Comparison of ENCODE assay signal across 17 cellular contexts in the genomic region with DNA sequence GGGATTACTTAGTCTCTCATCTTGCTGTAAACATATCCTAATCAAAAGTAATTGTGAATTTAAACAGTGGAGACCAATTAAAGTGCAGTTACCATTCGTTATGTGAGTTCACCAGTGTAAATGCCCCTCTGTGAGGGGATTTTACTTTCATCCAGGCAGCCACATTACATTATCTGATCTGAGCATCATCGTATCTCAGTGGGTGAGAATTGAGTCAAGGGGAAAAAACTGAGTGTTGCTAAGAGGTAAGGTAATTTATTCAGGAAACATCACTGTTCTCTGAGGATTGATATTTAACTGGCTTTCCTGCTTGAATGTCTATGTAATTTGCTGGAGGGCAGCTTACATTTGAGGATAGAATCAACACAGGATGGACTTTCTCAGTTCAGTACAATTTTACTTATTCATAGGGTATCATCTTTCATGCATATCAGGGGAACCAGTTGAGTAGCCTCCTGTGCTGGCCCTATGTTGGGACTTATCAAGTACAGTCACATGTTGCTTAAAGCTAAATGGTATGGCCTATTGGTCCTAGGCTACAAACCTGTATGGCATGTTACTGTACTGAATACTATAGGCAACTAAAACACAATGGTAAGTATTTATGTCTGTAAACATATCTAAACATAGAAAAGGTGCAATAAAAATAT.
A peak's percentile ranks its signal among the peaks of the same experiment; 100 is the strongest.
DNase-seq lines count a peak whose midpoint lies in the region; ATAC-seq, FAIRE-seq and TF ChIP-seq lines count a peak whose summit lies in the region.
"Had no signal": no experiment of that assay in that cellular context is flagged by ENCODE, and none has a peak within 500 bp of the region (broad histone marks: within the 10 kb centered on the region; RNA-seq: fewer than 3 reads in every experiment).

No MANE protein-coding gene starts in this region.

- no peak overlapping the region for H3K9ac ChIP-seq in GM12878 (ENCODE audit: control insufficient read depth, insufficient read depth, low read length)
- H3K9ac ChIP-seq: KMS-11 had no signal

- SMC1A ChIA-PET in GM12878 (lab: Charles Lee; ENCODE audit: uncharacterized antibody, unreplicated experiment), result interaction anchor here (2.1 to 5.1 kb wide), 3 partner anchors 9 to 15 kb away, joined by 7 to 18 read pairs (median 9); no protein-coding TSS in a partner anchor

- CTCF ChIA-PET in GM12878 (lab: Yijun Ruan, JAX), result interaction anchor here (1.2 to 4.0 kb wide), 3 partner anchors 12 to 57 kb away, joined by 4 to 17 read pairs (median 6); no protein-coding TSS in a partner anchor

- H2AFZ ChIP-seq in GM12878 (ENCODE audit: control insufficient read depth, low read depth, low read length), result no peak overlapping the region

- intact Hi-C loops in GM12878 (cut with micrococcal nuclease; ENCODE audit: unreplicated experiment), result no loop called here

- POLR2A ChIA-PET in GM12878 (lab: Charles Lee), result interaction anchor here (1.6 kb wide), 1 partner anchor 9 kb away, joined by 4 read pairs; no protein-coding TSS in a partner anchor

- H3K27me3 ChIP-seq in GM12878 (replicated peaks in 1 of 2; ENCODE audit: control insufficient read depth in 2 of 2, insufficient read depth in 2 of 2, low read length in 1 of 2), result no peaks in the 10 kb centered on the region
- H3K27me3 ChIP-seq: ascending aorta, right lobe of liver had no signal

- no peak for TF ChIP-seq CTCF in GM12878 (IDR thresholded peaks at IDR 0.05 in 2 of 3, conservative IDR thresholded peaks at IDR 0.05 in 1 of 3; ENCODE audit: control insufficient read depth in 2 of 3, extremely low read depth in 1 of 3, insufficient read depth in 1 of 3, low read depth in 3 of 3, low read length in 3 of 3)

- BruUV-seq in GM12878 (replicated peaks; lab: Mats Ljungman, UMichigan), result no TSS peak

- H3K9me3 ChIP-seq in GM12878 (replicated peaks; ENCODE audit: control insufficient read depth, insufficient read depth, low read length), result no peaks in the 10 kb centered on the region
- H3K9me3 ChIP-seq: right lobe of liver had no signal

- TF ChIP-seq RAD21 in GM12878 (IDR thresholded peaks at IDR 0.05; ENCODE audit: insufficient read depth, low read depth, low read length), result no peak

- TF ChIP-seq POLR2A in GM12878 (IDR thresholded peaks at IDR 0.05; ENCODE audit: low read depth, low read length), result no peak

- no peak overlapping the region for H3K27ac ChIP-seq in GM12878 (ENCODE audit: control insufficient read depth, insufficient read depth)
- H3K27ac ChIP-seq: ascending aorta, C4-2B, KMS-11, right lobe of liver, SK-N-MC had no signal

- no peaks in the 10 kb centered on the region for H3K36me3 ChIP-seq in GM12878 (ENCODE audit: control insufficient read depth in 2 of 2, insufficient read depth in 2 of 2, low read length in 1 of 2)
- H3K36me3 ChIP-seq: ascending aorta, right lobe of liver had no signal

- FAIRE-seq in GM12878 (lab: Jason Lieb, UNC), result no peak

- RAD21 ChIA-PET in GM12878 (lab: Charles Lee; ENCODE audit: unreplicated experiment), result interaction anchor here (1.0 kb wide), 1 partner anchor 17 kb away, joined by 4 read pairs; no protein-coding TSS in a partner anchor

- DNase-seq in DMS53 (lab: John Stamatoyannopoulos, UW) (peak; percentile 24), GM12878 (ENCODE audit: low read depth, low spot score) (no peak), COR-L47 (lab: John Stamatoyannopoulos, UW) (no peak)
- no peak for DNase-seq in central memory CD4-positive, alpha-beta T cell
- DNase-seq: NCI-H1694 treated with DMSO at 0.1 percent for 48 hours; nephron progenitor cell; right lobe of liver; stimulated activated CD4-positive, alpha-beta T cell treated with anti-CD3 and anti-CD28 coated beads, Interleukin-4, amount 100 ng/mL, for 4 hours had no signal

- H3K4me1 ChIP-seq in GM12878 (ENCODE audit: control insufficient read depth, insufficient read depth, low read length), result no peaks in the 10 kb centered on the region
- H3K4me1 ChIP-seq: ascending aorta, right lobe of liver had no signal

- TF ChIP-seq EP300 in GM12878 (IDR thresholded peaks at IDR 0.05; ENCODE audit: borderline replicate concordance in 1 of 2, control insufficient read depth in 1 of 2, low read depth in 2 of 2, low read length in 2 of 2), result no peak

- no peaks in the 10 kb centered on the region for H4K20me1 ChIP-seq in GM12878 (ENCODE audit: control insufficient read depth, insufficient read depth)

- no peaks in the 10 kb centered on the region for H3K79me2 ChIP-seq in GM12878 (ENCODE audit: control insufficient read depth, insufficient read depth, low read length)

- H3K4me3 ChIP-seq in GM12878, result no peak overlapping the region
- H3K4me3 ChIP-seq: ascending aorta, right lobe of liver, SK-N-MC had no signal

- 13% methylated on average over 2 of the region's 2 CpGs for WGBS in GM12878 (ENCODE audit: insufficient coverage, insufficient replicate concordance, low lambda C conversion rate, missing lambda C conversion rate)

- no peak overlapping the region for H3K4me2 ChIP-seq in GM12878 (ENCODE audit: control insufficient read depth, insufficient read depth)

- ATAC-seq in GM18870 (IDR thresholded peaks at IDR 0.05; ENCODE audit: unreplicated experiment) (peak; percentile 41), HG03457 (IDR thresholded peaks at IDR 0.05; ENCODE audit: unreplicated experiment) (peak; percentile 58), GM12878 (peak; percentile 89), HG03442 (IDR thresholded peaks at IDR 0.05; ENCODE audit: unreplicated experiment) (no peak), GM21825 (IDR thresholded peaks at IDR 0.05; ENCODE audit: unreplicated experiment) (no peak)
- ATAC-seq: right lobe of liver, WTC11 had no signal

- in situ Hi-C loops in GM12878 (cut with MboI), result no loop called here

TF ChIP-seq in GM12878, 131 proteins besides CTCF, POLR2A, EP300 and RAD21:
- TF ChIP-seq, protein P1, sequence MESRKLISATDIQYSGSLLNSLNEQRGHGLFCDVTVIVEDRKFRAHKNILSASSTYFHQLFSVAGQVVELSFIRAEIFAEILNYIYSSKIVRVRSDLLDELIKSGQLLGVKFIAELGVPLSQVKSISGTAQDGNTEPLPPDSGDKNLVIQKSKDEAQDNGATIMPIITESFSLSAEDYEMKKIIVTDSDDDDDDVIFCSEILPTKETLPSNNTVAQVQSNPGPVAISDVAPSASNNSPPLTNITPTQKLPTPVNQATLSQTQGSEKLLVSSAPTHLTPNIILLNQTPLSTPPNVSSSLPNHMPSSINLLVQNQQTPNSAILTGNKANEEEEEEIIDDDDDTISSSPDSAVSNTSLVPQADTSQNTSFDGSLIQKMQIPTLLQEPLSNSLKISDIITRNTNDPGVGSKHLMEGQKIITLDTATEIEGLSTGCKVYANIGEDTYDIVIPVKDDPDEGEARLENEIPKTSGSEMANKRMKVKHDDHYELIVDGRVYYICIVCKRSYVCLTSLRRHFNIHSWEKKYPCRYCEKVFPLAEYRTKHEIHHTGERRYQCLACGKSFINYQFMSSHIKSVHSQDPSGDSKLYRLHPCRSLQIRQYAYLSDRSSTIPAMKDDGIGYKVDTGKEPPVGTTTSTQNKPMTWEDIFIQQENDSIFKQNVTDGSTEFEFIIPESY (IDR thresholded peaks at IDR 0.05), result no peak
- TF ChIP-seq KAT2A (conservative IDR thresholded peaks at IDR 0.05; ENCODE audit: control insufficient read depth, low read depth, low read length) (no peak), ESRRA (IDR thresholded peaks at IDR 0.05; ENCODE audit: low read length) (no peak), RCOR1 (conservative IDR thresholded peaks at IDR 0.05; ENCODE audit: low read depth, low read length) (no peak), BACH1 (IDR thresholded peaks at IDR 0.05; ENCODE audit: borderline replicate concordance) (0 out of 2 replicates have a peak, but pooled peaks have one; percentile 25), CREM (IDR thresholded peaks at IDR 0.05; ENCODE audit: low read depth) (no peak), CHD1 (IDR thresholded peaks at IDR 0.05; ENCODE audit: low read depth, low read length) (no peak), ZNF207 (IDR thresholded peaks at IDR 0.05; ENCODE audit: borderline replicate concordance) (no peak), SUPT20H (IDR thresholded peaks at IDR 0.05; ENCODE audit: borderline replicate concordance, control insufficient read depth, low read depth, low read length) (no peak), MTA2 (IDR thresholded peaks at IDR 0.05; ENCODE audit: low read depth) (peak; percentile 68; the same call in 1 of the 2 replicates), HDAC6 (IDR thresholded peaks at IDR 0.05; ENCODE audit: unreplicated experiment) (no peak)
- TF ChIP-seq, protein P2, sequence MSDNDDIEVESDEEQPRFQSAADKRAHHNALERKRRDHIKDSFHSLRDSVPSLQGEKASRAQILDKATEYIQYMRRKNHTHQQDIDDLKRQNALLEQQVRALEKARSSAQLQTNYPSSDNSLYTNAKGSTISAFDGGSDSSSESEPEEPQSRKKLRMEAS (IDR thresholded peaks at IDR 0.05; ENCODE audit: low read depth, low read length), result no peak
- TF ChIP-seq, protein P3, sequence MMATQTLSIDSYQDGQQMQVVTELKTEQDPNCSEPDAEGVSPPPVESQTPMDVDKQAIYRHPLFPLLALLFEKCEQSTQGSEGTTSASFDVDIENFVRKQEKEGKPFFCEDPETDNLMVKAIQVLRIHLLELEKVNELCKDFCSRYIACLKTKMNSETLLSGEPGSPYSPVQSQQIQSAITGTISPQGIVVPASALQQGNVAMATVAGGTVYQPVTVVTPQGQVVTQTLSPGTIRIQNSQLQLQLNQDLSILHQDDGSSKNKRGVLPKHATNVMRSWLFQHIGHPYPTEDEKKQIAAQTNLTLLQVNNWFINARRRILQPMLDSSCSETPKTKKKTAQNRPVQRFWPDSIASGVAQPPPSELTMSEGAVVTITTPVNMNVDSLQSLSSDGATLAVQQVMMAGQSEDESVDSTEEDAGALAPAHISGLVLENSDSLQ (IDR thresholded peaks at IDR 0.05), result no peak
- TF ChIP-seq, protein P4, sequence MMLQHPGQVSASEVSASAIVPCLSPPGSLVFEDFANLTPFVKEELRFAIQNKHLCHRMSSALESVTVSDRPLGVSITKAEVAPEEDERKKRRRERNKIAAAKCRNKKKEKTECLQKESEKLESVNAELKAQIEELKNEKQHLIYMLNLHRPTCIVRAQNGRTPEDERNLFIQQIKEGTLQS (IDR thresholded peaks at IDR 0.05; ENCODE audit: borderline replicate concordance, extremely low read depth, low read depth, low read length), result no peak

Comparison
In these comparisons a context has a peak if more than half of its experiments do, and no peak if none do; other contexts are left out.
1. ATAC-seq: peak in GM18870 (single experiment), HG03457 (single experiment) and GM12878 (single experiment); none in HG03442 (single experiment) and GM21825 (single experiment).